In the genomic region with DNA sequence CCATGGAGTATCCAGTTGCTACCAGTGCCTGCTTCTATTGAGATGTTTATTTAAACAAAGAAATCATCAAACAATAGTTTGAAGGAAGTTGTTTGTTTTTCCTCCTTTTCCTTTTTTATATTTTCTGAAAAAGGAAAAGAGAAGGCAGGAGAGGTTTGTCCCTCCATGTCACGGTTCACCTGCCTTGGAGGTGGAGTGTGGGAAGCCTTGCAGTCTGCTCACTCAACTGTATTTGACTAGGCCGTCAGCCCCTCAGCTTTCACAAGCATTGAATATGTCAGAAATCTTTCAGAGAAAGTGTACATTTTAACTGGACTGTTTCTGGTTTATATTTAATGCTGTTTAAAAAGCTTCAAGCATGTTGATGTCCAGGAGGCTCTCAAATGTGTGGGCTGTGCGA, we compare ENCODE assay signal across 30 cellular contexts.
"Had no signal": no experiment of that assay in that cellular context is flagged by ENCODE, and none has a peak within 500 bp of the region (broad histone marks: within the 10 kb centered on the region; RNA-seq: fewer than 3 reads in every experiment).

No MANE protein-coding gene starts in this region.

- H3K27me3 ChIP-seq: body of pancreas, cardiac muscle cell, colonic mucosa, gastrocnemius medialis, pancreas, right atrium auricular region, stomach, suprapubic skin, tibial nerve had no signal

- H3K4me1 Mint-ChIP-seq: activated CD4-positive, alpha-beta T cell treated with anti-CD3 and anti-CD28 coated beads for 36 hours; stimulated activated naive B cell treated with anti-CD40 and anti-IgM and Interleukin-4, amounts not matched to agents 10 μg/mL and 1 μg/mL and 100 μg/mL, for 72 hours had no signal

- H3K36me3 Mint-ChIP-seq: activated naive CD8-positive, alpha-beta T cell; stimulated activated naive B cell treated with anti-CD40 and anti-IgM and Interleukin-4, amounts not matched to agents 10 μg/mL and 1 μg/mL and 100 μg/mL, for 72 hours had no signal

- H3K9me3 ChIP-seq: body of pancreas, colonic mucosa, gastrocnemius medialis, pancreas, prostate gland, right atrium auricular region, stomach, suprapubic skin, tibial nerve had no signal

- H3K36me3 ChIP-seq: cardiac muscle cell, colonic mucosa, gastrocnemius medialis, pancreas, prostate gland, right atrium auricular region, stomach, suprapubic skin, tibial nerve had no signal

- H3K4me3 ChIP-seq: body of pancreas, cardiac muscle cell, colonic mucosa, gastrocnemius medialis, pancreas, prostate gland, right atrium auricular region, stomach, suprapubic skin, tibial nerve had no signal

- H3K27me3 Mint-ChIP-seq: activated CD4-positive, alpha-beta T cell treated with anti-CD3 and anti-CD28 coated beads for 36 hours; activated naive CD8-positive, alpha-beta T cell; stimulated activated naive B cell treated with anti-CD40 and anti-IgM and Interleukin-4, amounts not matched to agents 10 μg/mL and 1 μg/mL and 100 μg/mL, for 72 hours had no signal

- H3K4me1 ChIP-seq: body of pancreas, colonic mucosa, pancreas, prostate gland, right atrium auricular region, stomach, suprapubic skin had no signal

- H3K27ac Mint-ChIP-seq: activated CD4-positive, alpha-beta T cell treated with anti-CD3 and anti-CD28 coated beads for 36 hours; activated CD8-positive, alpha-beta T cell treated with anti-CD3 and anti-CD28 coated beads, Interleukin-2, amount 10 ng/mL, durations not matched to agents 7 days and 5 days; activated naive CD8-positive, alpha-beta T cell; activated T-cell treated with anti-CD3 and anti-CD28 coated beads, Interleukin-2, amount 50 U/mL, for 72 hours; stimulated activated naive B cell treated with anti-CD40 and anti-IgM and Interleukin-4, amounts not matched to agents 10 μg/mL and 1 μg/mL and 100 μg/mL, for 72 hours; T-helper 2 cell treated with Interferon-gamma antibody and Interleukin-4, amounts not matched to agents 5 μg/mL and 100 μg/mL, for 36 hours had no signal

- ATAC-seq: activated CD4-positive, alpha-beta T cell treated with anti-CD3 and anti-CD28 coated beads for 36 hours; activated CD8-positive, alpha-beta T cell treated with anti-CD3 and anti-CD28 coated beads, Interleukin-2, amount 10 ng/mL, durations not matched to agents 7 days and 5 days; activated T-cell treated with anti-CD3 and anti-CD28 coated beads, Interleukin-2, amount 50 U/mL, for 72 hours; body of pancreas; gastrocnemius medialis; left cardiac atrium; pancreas; stimulated activated naive B cell treated with anti-CD40 and anti-IgM and Interleukin-4, amounts not matched to agents 10 μg/mL and 1 μg/mL and 100 μg/mL, for 72 hours had no signal

- H3K4me3 Mint-ChIP-seq: activated CD4-positive, alpha-beta T cell treated with anti-CD3 and anti-CD28 coated beads for 36 hours; activated CD8-positive, alpha-beta T cell treated with anti-CD3 and anti-CD28 coated beads, Interleukin-2, amount 10 ng/mL, durations not matched to agents 7 days and 5 days; activated naive CD8-positive, alpha-beta T cell; activated T-cell treated with anti-CD3 and anti-CD28 coated beads, Interleukin-2, amount 50 U/mL, for 72 hours; stimulated activated naive B cell treated with anti-CD40 and anti-IgM and Interleukin-4, amounts not matched to agents 10 μg/mL and 1 μg/mL and 100 μg/mL, for 72 hours; T-helper 2 cell treated with Interferon-gamma antibody and Interleukin-4, amounts not matched to agents 5 μg/mL and 100 μg/mL, for 36 hours had no signal

- H3K9me3 Mint-ChIP-seq: activated T-cell treated with anti-CD3 and anti-CD28 coated beads, Interleukin-2, amount 50 U/mL, for 72 hours; T-helper 2 cell treated with Interferon-gamma antibody and Interleukin-4, amounts not matched to agents 5 μg/mL and 100 μg/mL, for 36 hours had no signal

- DNase-seq: activated CD4-positive, alpha-beta T cell treated with anti-CD3 and anti-CD28 coated beads for 36 hours; activated CD4-positive, CD25-positive, alpha-beta regulatory T cell; activated CD8-positive, alpha-beta T cell treated with anti-CD3 and anti-CD28 coated beads, Interleukin-2, amount 10 ng/mL, durations not matched to agents 7 days and 5 days; activated naive CD4-positive, alpha-beta T cell treated with Interleukin-2 at 50 U/mL for 16 hours; activated T-cell treated with anti-CD3 and anti-CD28 coated beads for 4 hours; activated T-cell treated with anti-CD3 and anti-CD28 coated beads, Interleukin-2, amount 50 U/mL, for 72 hours; anterior cingulate cortex; body of pancreas; cerebellar nuclear complex; colonic mucosa; effector CD8-positive, alpha-beta T cell; erythroblast; gastrocnemius medialis; glutamatergic neuron; islet precursor cell; left cardiac atrium; mammary epithelial cell; nucleus accumbens; pancreas; stimulated activated CD4-positive, alpha-beta T cell treated with anti-CD3 and anti-CD28 coated beads, Interleukin-15, amount 100 ng/mL, for 24 hours; stimulated activated CD4-positive, alpha-beta T cell treated with anti-CD3 and anti-CD28 coated beads, Interleukin-2, amount 100 ng/mL, for 24 hours; stimulated activated naive B cell treated with anti-CD40 and anti-IgM and Interleukin-4, amounts not matched to agents 10 μg/mL and 1 μg/mL and 100 μg/mL, for 72 hours; stomach had no signal

- H3K27ac ChIP-seq: body of pancreas, cardiac muscle cell, colonic mucosa, gastrocnemius medialis, pancreas, prostate gland, right atrium auricular region, stomach, suprapubic skin, tibial nerve had no signal
